In the genomic region with DNA sequence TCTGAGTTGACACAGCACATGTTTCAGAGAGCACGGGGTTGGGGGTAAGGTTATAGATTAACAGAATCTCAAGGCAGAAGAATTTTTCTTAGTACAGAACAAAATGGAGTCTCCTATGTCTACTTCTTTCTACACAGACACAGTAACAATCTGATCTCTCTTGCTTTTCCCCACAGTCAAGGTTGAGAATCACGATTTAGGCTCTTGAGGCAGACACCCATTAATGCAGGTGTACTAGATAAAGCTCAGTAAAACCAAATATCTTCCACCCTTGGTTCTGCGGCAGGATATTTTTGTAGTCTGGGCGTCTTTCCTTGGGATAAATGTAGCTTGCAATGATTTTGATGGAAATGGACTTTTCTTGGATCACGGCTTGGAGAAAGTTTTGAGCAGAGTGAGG, we compare ENCODE assay signal across 4 cellular contexts. TPM values are rescaled to one million over a fixed set of nuclear protein-coding genes. Genes with fewer than 3 reads are reported as not detected.
"Had no signal": no experiment of that assay in that cellular context is flagged by ENCODE, and none has a peak within 500 bp of the region (broad histone marks: within the 10 kb centered on the region; RNA-seq: fewer than 3 reads in every experiment).

No MANE protein-coding gene starts in this region.

RNA-seq across cellular contexts. Expression of a gene that starts 40.2 kb away (rescaled TPM):
- total RNA-seq: cerebellum, M059J, PC-3, SJSA1 had no signal

RNA-seq across cellular contexts. Expression of a gene that starts 40.4 kb away (rescaled TPM):
- total RNA-seq: PC-3, SJSA1 had no signal
